Comparison of ENCODE assay signal across 9 cellular contexts in genomic region chr17:46195217-46195855, GRCh38. TPM values are rescaled to one million over a fixed set of nuclear protein-coding genes. Genes with fewer than 3 reads are reported as not detected.
DNase-seq lines count a peak whose midpoint lies in the region; TF ChIP-seq lines count a peak whose summit lies in the region.
"Had no signal": no experiment of that assay in that cellular context is flagged by ENCODE, and none has a peak within 500 bp of the region (broad histone marks: within the 10 kb centered on the region; RNA-seq: fewer than 3 reads in every experiment).

No MANE protein-coding gene starts in this region.

- no peak overlapping the region for H3K9ac ChIP-seq in mammary epithelial cell (ENCODE audit: insufficient read depth, low read length)
- H3K9ac ChIP-seq in SK-N-MC (ENCODE audit: insufficient read length) = peak overlapping the region; percentile 2

- H3K9me3 Mint-ChIP-seq in MCF 10A (ENCODE audit: unreplicated experiment) (no peaks in the 10 kb centered on the region), glutamatergic neuron (ENCODE audit: unreplicated experiment) (peaks cover 22% of the 10 kb centered on the region)

- H3K4me3 ChIP-seq in mammary epithelial cell (replicated peaks in 1 of 3; ENCODE audit: insufficient read depth in 1 of 3, low read depth in 2 of 3, low read length in 3 of 3) = no peak overlapping the region
- H3K4me3 ChIP-seq in SK-N-MC = peak overlapping the region; percentile 91

- 96% methylated on average over 5 of the region's 5 CpGs for WGBS in mammary epithelial cell (ENCODE audit: low coverage, missing lambda C conversion rate)

- DNase-seq in MCF 10A (ENCODE audit: unreplicated experiment) = no peak
- DNase-seq in mammary epithelial cell = no peak
- no peak for DNase-seq in SK-N-MC (ENCODE audit: low read depth, low spot score)
- no peak for DNase-seq in glutamatergic neuron
- DNase-seq in stimulated activated CD4-positive, alpha-beta T cell treated with anti-CD3 and anti-CD28 coated beads, Interleukin-4, amount 100 ng/mL, for 24 hours = no peak
- DNase-seq in COLO668 (lab: John Stamatoyannopoulos, UW; ENCODE audit: unreplicated experiment) = no peak
- no peak for DNase-seq in DMS53 treated with DMSO at 0.1 percent for 48 hours (lab: John Stamatoyannopoulos, UW; ENCODE audit: unreplicated experiment)
- no peak for DNase-seq in HCEC 1CT

- TF ChIP-seq CTCF in MCF 10A (IDR thresholded peaks at IDR 0.05; ENCODE audit: unreplicated experiment) = no peak
- no peak for TF ChIP-seq CTCF in mammary epithelial cell (conservative IDR thresholded peaks at IDR 0.05 in 1 of 2, IDR thresholded peaks at IDR 0.05 in 1 of 2; ENCODE audit: extremely low read depth in 1 of 2, insufficient read depth in 1 of 2, low read depth in 1 of 2, low read length in 2 of 2)
- TF ChIP-seq CTCF in glutamatergic neuron (IDR thresholded peaks at IDR 0.05; ENCODE audit: partially characterized antibody, unreplicated experiment) = no peak

- H3K4me2 ChIP-seq in mammary epithelial cell (ENCODE audit: insufficient read depth, low read depth, low read length) = no peak overlapping the region

- H3K4me1 ChIP-seq in mammary epithelial cell (ENCODE audit: insufficient read depth, low read length) = peaks cover 13% of the 10 kb centered on the region

- H3K27ac ChIP-seq in mammary epithelial cell (ENCODE audit: insufficient read depth, low read depth, low read length) (no peak overlapping the region), SK-N-MC (peak overlapping the region; percentile 96)
- H3K27ac ChIP-seq: SJCRH30 had no signal

- intact Hi-C loops in MCF 10A (cut with micrococcal nuclease) = no loop called here
- intact Hi-C loops in mammary epithelial cell (cut with micrococcal nuclease) = loop anchor here (1.0 kb wide), 1 partner anchor 18 kb away; no protein-coding TSS in a partner anchor

- H3K36me3 ChIP-seq in mammary epithelial cell (ENCODE audit: insufficient read depth, low read length) (peaks cover 2% of the 10 kb centered on the region), SK-N-MC (ENCODE audit: insufficient read depth, low read length) (peaks cover 7% of the 10 kb centered on the region)
- H3K36me3 ChIP-seq: SJCRH30 had no signal

- H3K27me3 Mint-ChIP-seq in MCF 10A (ENCODE audit: insufficient read depth, unreplicated experiment) (no peaks in the 10 kb centered on the region), glutamatergic neuron (ENCODE audit: unreplicated experiment) (peaks cover 12% of the 10 kb centered on the region)

- BruUV-seq in MCF 10A (replicated peaks; lab: Mats Ljungman, UMichigan) (no TSS peak), mammary epithelial cell (replicated peaks; lab: Mats Ljungman, UMichigan) (no TSS peak)

- peaks cover 85% of the 10 kb centered on the region for H3K79me2 ChIP-seq in mammary epithelial cell (ENCODE audit: insufficient read depth, low read length)

- H4K20me1 ChIP-seq in mammary epithelial cell (ENCODE audit: insufficient read depth, low read length) = peaks cover 2% of the 10 kb centered on the region

- H3K27me3 ChIP-seq in mammary epithelial cell (ENCODE audit: insufficient read depth, low read length) = no peaks in the 10 kb centered on the region
- H3K27me3 ChIP-seq: SJCRH30 had no signal

- no peak overlapping the region for H2AFZ ChIP-seq in mammary epithelial cell (ENCODE audit: low read depth, low read length)

- H3K4me1 Mint-ChIP-seq in MCF 10A (ENCODE audit: insufficient read depth, unreplicated experiment) = peaks cover 21% of the 10 kb centered on the region
- H3K4me1 Mint-ChIP-seq in glutamatergic neuron (ENCODE audit: low read depth, unreplicated experiment) = peaks cover 14% of the 10 kb centered on the region

- H3K27ac Mint-ChIP-seq in MCF 10A (ENCODE audit: low read depth, unreplicated experiment) (peak overlapping the region; percentile 82), glutamatergic neuron (ENCODE audit: unreplicated experiment) (peak overlapping the region; percentile 44)

- CTCF ChIA-PET in MCF 10A (lab: Yijun Ruan, JAX) = interaction anchor here (0.7 to 1.2 kb wide), 5 partner anchors 17 to 73 kb away, joined by 4 to 9 read pairs (median 5); no protein-coding TSS in a partner anchor
- CTCF ChIA-PET in mammary epithelial cell (lab: Charles Lee; ENCODE audit: low non-redundant PET) = interaction anchor here (0.6 kb wide), 1 partner anchor 8 kb away, joined by 3 read pairs; no protein-coding TSS in a partner anchor

- dilution Hi-C loops in mammary epithelial cell (cut with HindIII; ENCODE audit: low sequenced_read_pairs) = no loop called here

- no peaks in the 10 kb centered on the region for H3K9me3 ChIP-seq in mammary epithelial cell (replicated peaks; ENCODE audit: insufficient read depth, low read length)
- no peaks in the 10 kb centered on the region; the same call in 1 of the 2 replicates for H3K9me3 ChIP-seq in SK-N-MC (ENCODE audit: low read depth, low read length)

- in situ Hi-C loops in mammary epithelial cell (cut with MboI; ENCODE audit: low sequenced_read_pairs in 2 of 2) = no loop called here

- no peak overlapping the region for H3K4me3 Mint-ChIP-seq in MCF 10A (ENCODE audit: unreplicated experiment)
- no peak overlapping the region for H3K4me3 Mint-ChIP-seq in glutamatergic neuron (ENCODE audit: unreplicated experiment)

- H3K36me3 Mint-ChIP-seq in MCF 10A (ENCODE audit: insufficient read depth, unreplicated experiment) (no peaks in the 10 kb centered on the region), glutamatergic neuron (ENCODE audit: unreplicated experiment) (peaks cover 7% of the 10 kb centered on the region)

- POLR2A ChIA-PET in MCF 10A (lab: Yijun Ruan, JAX) = interaction anchor here (0.6 kb wide), 1 partner anchor 59 kb away, joined by 3 read pairs; no protein-coding TSS in a partner anchor

RNA-seq across cellular contexts. Expression of gene KANSL1, which starts 2.1 kb away (rescaled TPM):
- 67.1 and 69.0 TPM in 2 replicates for total RNA-seq in MCF 10A (2022)
- 10 to 100 TPM; 54.3 to 56.7 TPM for total RNA-seq in mammary epithelial cell
- polyA plus RNA-seq in mammary epithelial cell = 3.1 TPM
- polyA minus RNA-seq in mammary epithelial cell = 74.6 TPM
- total RNA-seq in glutamatergic neuron (ENCODE audit: unreplicated experiment) = 191 TPM
